In the genomic region with DNA sequence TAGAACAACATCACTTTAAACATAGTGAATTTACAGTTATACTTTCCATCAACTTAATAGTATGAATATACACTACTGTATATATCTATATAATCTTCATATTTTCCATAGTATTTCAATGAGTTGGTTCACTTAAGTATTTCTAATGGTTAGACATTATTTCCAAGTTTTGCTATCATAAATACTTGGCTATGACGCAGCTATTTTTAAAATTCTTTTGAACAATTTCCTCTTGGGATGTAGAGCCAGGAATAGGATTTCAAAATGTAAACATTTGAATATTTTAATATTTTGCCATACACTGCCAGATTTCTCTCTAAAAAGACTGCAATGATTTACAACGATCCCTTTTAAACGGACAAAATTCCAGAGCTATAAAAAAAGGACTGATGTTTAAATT, we compare ENCODE assay signal across 23 cellular contexts.
"Had no signal": no experiment of that assay in that cellular context is flagged by ENCODE, and none has a peak within 500 bp of the region (broad histone marks: within the 10 kb centered on the region; RNA-seq: fewer than 3 reads in every experiment).

No MANE protein-coding gene starts in this region.

- H2AFZ ChIP-seq: hepatocyte had no signal

- H3K4me1 Mint-ChIP-seq: immature natural killer cell, mesothelial cell of epicardium, naive B cell had no signal

- H3K36me3 Mint-ChIP-seq: mesothelial cell of epicardium had no signal

- H3K4me3 ChIP-seq: coronary artery, dorsolateral prefrontal cortex, esophagus muscularis mucosa, gastroesophageal sphincter, heart left ventricle, hepatocyte, left lung, lower lobe of right lung, mucosa of descending colon had no signal

- H3K4me3 Mint-ChIP-seq: immature natural killer cell, mesothelial cell of epicardium, naive B cell had no signal

- DNase-seq: dermis blood vessel endothelial cell; dorsolateral prefrontal cortex; effector CD4-positive, alpha-beta T cell; effector memory CD4-positive, alpha-beta T cell; foreskin keratinocyte; heart left ventricle; hypothalamus; immature natural killer cell; left cardiac atrium; left lung; left ventricle myocardium superior; lower lobe of right lung; mesenchymal stem cell; mucosa of descending colon; naive B cell had no signal

- H3K36me3 ChIP-seq: esophagus muscularis mucosa, gastroesophageal sphincter, heart left ventricle, left lung, lower lobe of right lung had no signal

- H3K27me3 Mint-ChIP-seq: naive B cell had no signal

- H3K4me1 ChIP-seq: esophagus muscularis mucosa, foreskin keratinocyte, gastroesophageal sphincter, left lung, lower lobe of right lung had no signal

- ATAC-seq: foreskin keratinocyte, gastroesophageal sphincter, heart left ventricle, left cardiac atrium, left lung, left ventricle myocardium superior, lower lobe of right lung, mucosa of descending colon had no signal

- FAIRE-seq: endothelial cell of umbilical vein, frontal cortex, keratinocyte had no signal

- H3K27me3 ChIP-seq: dorsolateral prefrontal cortex, esophagus muscularis mucosa, foreskin keratinocyte, gastroesophageal sphincter, heart left ventricle, hepatocyte, left lung had no signal

- H3K4me2 ChIP-seq: hepatocyte had no signal

- H3K9me3 Mint-ChIP-seq: mesothelial cell of epicardium had no signal

- H3K9me3 ChIP-seq: esophagus muscularis mucosa, gastroesophageal sphincter, heart left ventricle, left lung, lower lobe of right lung, mucosa of descending colon had no signal

- H3K27ac Mint-ChIP-seq: immature natural killer cell, mesothelial cell of epicardium, naive B cell had no signal

- H3K27ac ChIP-seq: coronary artery, dorsolateral prefrontal cortex, esophagus muscularis mucosa, foreskin keratinocyte, gastroesophageal sphincter, heart left ventricle, hepatocyte, left lung, lower lobe of right lung had no signal
